Comparison of ENCODE assay signal across 33 cellular contexts in the genomic region with DNA sequence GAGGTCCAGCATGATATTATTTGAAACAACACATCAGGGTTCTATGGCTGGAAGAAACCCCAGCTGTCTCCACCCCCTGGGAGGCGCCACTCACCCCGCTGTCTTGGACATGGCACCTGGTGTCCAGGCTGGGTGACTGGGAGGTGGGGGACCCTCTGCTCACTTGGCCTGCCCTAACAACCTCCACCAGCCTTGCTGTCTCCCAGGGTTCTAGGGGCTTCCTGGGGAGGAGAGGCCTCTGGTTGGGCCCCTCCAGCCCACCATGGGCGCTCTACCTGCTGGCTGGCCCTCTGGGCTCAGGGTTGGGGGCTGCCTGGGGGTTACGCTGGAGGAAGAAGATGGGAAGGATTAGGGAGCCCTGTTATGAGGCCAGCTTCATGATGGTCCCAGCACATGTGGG.
"Had no signal": no experiment of that assay in that cellular context is flagged by ENCODE, and none has a peak within 500 bp of the region (broad histone marks: within the 10 kb centered on the region; RNA-seq: fewer than 3 reads in every experiment).

No MANE protein-coding gene starts in this region.

- H3K9me3 Mint-ChIP-seq: activated naive CD4-positive, alpha-beta T cell treated with anti-CD3 and anti-CD28 coated beads for 36 hours; activated naive CD8-positive, alpha-beta T cell treated with anti-CD3 and anti-CD28 coated beads, Interleukin-2, amount 10 ng/mL, durations not matched to agents 7 days and 5 days; brain; naive B cell; neural crest cell; stimulated activated naive B cell treated with anti-CD40 and anti-IgM and Interleukin-4, amounts not matched to agents 10 μg/mL and 1 μg/mL and 100 μg/mL, for 72 hours; T-helper 1 cell treated with Interleukin-12 subunit alpha and Interleukin-12 subunit beta and Interleukin-4 antibody, amounts not matched to agents 30 μg/mL and 1 μg/mL, for 36 hours had no signal

- FAIRE-seq: endothelial cell of umbilical vein, small intestine, TTC549 had no signal

- H3K4me1 ChIP-seq: ascending aorta, gastroesophageal sphincter, sigmoid colon, thyroid gland, upper lobe of right lung had no signal

- DNase-seq: activated CD4-positive, alpha-beta T cell treated with anti-CD3 and anti-CD28 coated beads for 4 hours; activated CD4-positive, alpha-beta T cell treated with anti-CD3 and anti-CD28 coated beads, Interleukin-2, amount 50 U/mL, for 4 hours; activated effector memory CD4-positive, alpha-beta T cell treated with Interleukin-2 at 50 U/mL for 16 hours; activated naive CD4-positive, alpha-beta T cell treated with anti-CD3 and anti-CD28 coated beads for 36 hours; activated naive CD8-positive, alpha-beta T cell treated with anti-CD3 and anti-CD28 coated beads, Interleukin-2, amount 10 ng/mL, durations not matched to agents 7 days and 5 days; activated T-cell treated with anti-CD3 and anti-CD28 coated beads for 4 hours; head of caudate nucleus; hypothalamus; kidney glomerular epithelial cell; mesendoderm; naive B cell; occipital lobe; sigmoid colon; small intestine; stimulated activated CD4-positive, alpha-beta T cell treated with anti-CD3 and anti-CD28 coated beads, Interleukin-4, amount 100 ng/mL, for 24 hours; stimulated activated naive B cell treated with anti-CD40 and anti-IgM and Interleukin-4, amounts not matched to agents 10 μg/mL and 1 μg/mL and 100 μg/mL, for 72 hours; stomach; SW 1271; T-helper 9 cell; thyroid gland; upper lobe of right lung had no signal

- H3K4me3 Mint-ChIP-seq: activated naive CD4-positive, alpha-beta T cell treated with anti-CD3 and anti-CD28 coated beads for 36 hours; activated naive CD8-positive, alpha-beta T cell treated with anti-CD3 and anti-CD28 coated beads, Interleukin-2, amount 10 ng/mL, durations not matched to agents 7 days and 5 days; brain; naive B cell; neural crest cell; stimulated activated naive B cell treated with anti-CD40 and anti-IgM and Interleukin-4, amounts not matched to agents 10 μg/mL and 1 μg/mL and 100 μg/mL, for 72 hours; T-helper 1 cell treated with Interleukin-12 subunit alpha and Interleukin-12 subunit beta and Interleukin-4 antibody, amounts not matched to agents 30 μg/mL and 1 μg/mL, for 36 hours had no signal

- H3K4me1 Mint-ChIP-seq: brain; naive B cell; neural crest cell; stimulated activated naive B cell treated with anti-CD40 and anti-IgM and Interleukin-4, amounts not matched to agents 10 μg/mL and 1 μg/mL and 100 μg/mL, for 72 hours had no signal

- H3K9me3 ChIP-seq: ascending aorta, gastroesophageal sphincter, left lung, sigmoid colon, stomach, thyroid gland, upper lobe of right lung had no signal

- H3K4me3 ChIP-seq: ascending aorta, cardiac muscle cell, coronary artery, gastroesophageal sphincter, left lung, lung, sigmoid colon, stomach, thyroid gland, upper lobe of right lung had no signal

- H3K27me3 Mint-ChIP-seq: activated naive CD8-positive, alpha-beta T cell treated with anti-CD3 and anti-CD28 coated beads, Interleukin-2, amount 10 ng/mL, durations not matched to agents 7 days and 5 days; brain; naive B cell; stimulated activated naive B cell treated with anti-CD40 and anti-IgM and Interleukin-4, amounts not matched to agents 10 μg/mL and 1 μg/mL and 100 μg/mL, for 72 hours had no signal

- H3K27ac Mint-ChIP-seq: activated naive CD4-positive, alpha-beta T cell treated with anti-CD3 and anti-CD28 coated beads for 36 hours; activated naive CD8-positive, alpha-beta T cell treated with anti-CD3 and anti-CD28 coated beads, Interleukin-2, amount 10 ng/mL, durations not matched to agents 7 days and 5 days; brain; stimulated activated naive B cell treated with anti-CD40 and anti-IgM and Interleukin-4, amounts not matched to agents 10 μg/mL and 1 μg/mL and 100 μg/mL, for 72 hours; T-helper 1 cell treated with Interleukin-12 subunit alpha and Interleukin-12 subunit beta and Interleukin-4 antibody, amounts not matched to agents 30 μg/mL and 1 μg/mL, for 36 hours had no signal

- H3K27ac ChIP-seq: ascending aorta, cardiac muscle cell, coronary artery, gastroesophageal sphincter, sigmoid colon, stomach, thyroid gland, upper lobe of right lung, VCaP had no signal

- ATAC-seq: gastroesophageal sphincter; left lung; stimulated activated naive B cell treated with anti-CD40 and anti-IgM and Interleukin-4, amounts not matched to agents 10 μg/mL and 1 μg/mL and 100 μg/mL, for 72 hours; upper lobe of right lung had no signal
